In genomic region chr20:46706242-46706641, GRCh38 we compare ENCODE assay signal across 1 cellular context.
A peak's percentile ranks its signal among the peaks of the same experiment; 100 is the strongest.
TF ChIP-seq lines count a peak whose summit lies in the region.

No MANE protein-coding gene starts in this region.

TF ChIP-seq in HepG2, 621 proteins besides CTCF, POLR2A, EP300 and RAD21:
- TF ChIP-seq ZNF44 (CRISPR knock-in tag; IDR thresholded peaks at IDR 0.05): peak; percentile 93; the same call in 1 of the 2 replicates
- TF ChIP-seq POLR2AphosphoS2 (IDR thresholded peaks at IDR 0.05; ENCODE audit: low read depth, low read length): no peak
TF ChIP-seq in HepG2: peak in this region for 1.
